16 cellular contexts compared by ENCODE assay signal in the genomic region with DNA sequence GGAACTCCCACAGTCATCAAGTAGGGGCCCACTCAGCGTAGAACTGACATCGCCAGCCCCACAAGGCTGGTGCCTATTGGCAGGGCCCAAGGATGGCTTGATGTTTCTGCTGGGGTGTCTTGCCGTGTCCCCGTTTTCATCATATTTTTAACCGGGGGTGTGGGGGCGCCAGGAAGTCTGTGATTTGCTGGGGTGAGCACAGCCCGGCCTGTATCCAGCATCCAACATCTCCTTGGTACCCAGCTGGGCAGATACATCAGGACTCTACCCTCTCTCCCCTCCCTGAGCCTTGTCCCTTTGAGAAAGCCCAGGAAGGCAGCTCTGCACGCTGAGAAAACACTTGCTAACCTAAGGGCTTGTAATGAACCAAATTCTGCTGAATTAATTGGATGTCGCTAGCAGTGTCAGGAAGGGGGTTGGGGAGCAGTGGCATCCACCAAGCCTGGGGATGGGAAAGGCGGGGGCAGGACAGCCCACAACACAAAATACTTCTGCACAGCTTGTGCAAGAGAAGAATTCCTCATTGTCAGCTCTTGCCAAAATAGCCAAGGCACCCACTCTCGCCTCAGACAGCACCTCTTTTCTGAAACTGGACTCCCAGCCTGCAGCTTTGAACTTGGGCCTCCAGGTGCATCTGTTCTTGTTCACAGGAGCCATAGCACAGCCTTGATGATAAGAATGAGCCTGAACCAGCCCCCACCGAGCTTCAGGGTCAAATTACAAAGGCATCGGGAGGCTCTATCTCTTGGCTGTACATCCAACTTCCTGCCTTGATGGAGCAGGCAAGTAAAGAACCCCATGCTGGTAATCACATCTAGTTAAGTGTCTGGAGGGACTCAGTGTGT.
DNase-seq lines count a peak whose midpoint lies in the region; ATAC-seq and TF ChIP-seq lines count a peak whose summit lies in the region.
"Had no signal": no experiment of that assay in that cellular context is flagged by ENCODE, and none has a peak within 500 bp of the region (broad histone marks: within the 10 kb centered on the region; RNA-seq: fewer than 3 reads in every experiment).

No MANE protein-coding gene starts in this region.

- DNase-seq in NCI-H510A treated with DMSO at 0.1 percent for 48 hours (lab: John Stamatoyannopoulos, UW): peak; percentile 82
- no peak for DNase-seq in NCI-H510A (lab: John Stamatoyannopoulos, UW)
- DNase-seq in NCI-H748 treated with DMSO at 0.1 percent for 48 hours (lab: John Stamatoyannopoulos, UW): peak; percentile 11
- DNase-seq in choroid plexus epithelial cell (ENCODE audit: low read depth): peak; percentile 40
- DNase-seq in sciatic nerve (ENCODE audit: low spot score): no peak
- no peak for DNase-seq in NCI-H446 treated with DMSO at 0.1 percent for 48 hours (lab: John Stamatoyannopoulos, UW)
- DNase-seq in T1000 (lab: John Stamatoyannopoulos, UW): no peak
- DNase-seq in EL: no peak
- DNase-seq: activated naive CD4-positive, alpha-beta T cell treated with anti-CD3 and anti-CD28 coated beads, Interleukin-2, amount 50 U/mL, for 16 hours; cerebellar nuclear complex; NCI-H446; SHP77; transverse colon had no signal

- ATAC-seq in sciatic nerve: peak; percentile 34
- ATAC-seq: A549 had no signal

- intact Hi-C loops in sciatic nerve (cut with DNase I): no loop called here

- H3K4me3 ChIP-seq in choroid plexus epithelial cell (ENCODE audit: low read depth, low read length): no peak overlapping the region
- H3K4me3 ChIP-seq: A549, esophagus muscularis mucosa, lung, transverse colon had no signal

- no peak for TF ChIP-seq CTCF in choroid plexus epithelial cell (conservative IDR thresholded peaks at IDR 0.05; ENCODE audit: low read depth, low read length)

Comparison
In these comparisons a context has a peak if more than half of its experiments do, and no peak if none do; other contexts are left out.
1. DNase-seq: peak in NCI-H510A treated with DMSO at 0.1 percent for 48 hours (single experiment), NCI-H748 treated with DMSO at 0.1 percent for 48 hours (single experiment) and choroid plexus epithelial cell (single experiment); none in NCI-H510A (single experiment), sciatic nerve (single experiment), NCI-H446 treated with DMSO at 0.1 percent for 48 hours (single experiment), T1000 (single experiment) and EL (single experiment).